Comparison of ENCODE assay signal across 11 cellular contexts in the genomic region with DNA sequence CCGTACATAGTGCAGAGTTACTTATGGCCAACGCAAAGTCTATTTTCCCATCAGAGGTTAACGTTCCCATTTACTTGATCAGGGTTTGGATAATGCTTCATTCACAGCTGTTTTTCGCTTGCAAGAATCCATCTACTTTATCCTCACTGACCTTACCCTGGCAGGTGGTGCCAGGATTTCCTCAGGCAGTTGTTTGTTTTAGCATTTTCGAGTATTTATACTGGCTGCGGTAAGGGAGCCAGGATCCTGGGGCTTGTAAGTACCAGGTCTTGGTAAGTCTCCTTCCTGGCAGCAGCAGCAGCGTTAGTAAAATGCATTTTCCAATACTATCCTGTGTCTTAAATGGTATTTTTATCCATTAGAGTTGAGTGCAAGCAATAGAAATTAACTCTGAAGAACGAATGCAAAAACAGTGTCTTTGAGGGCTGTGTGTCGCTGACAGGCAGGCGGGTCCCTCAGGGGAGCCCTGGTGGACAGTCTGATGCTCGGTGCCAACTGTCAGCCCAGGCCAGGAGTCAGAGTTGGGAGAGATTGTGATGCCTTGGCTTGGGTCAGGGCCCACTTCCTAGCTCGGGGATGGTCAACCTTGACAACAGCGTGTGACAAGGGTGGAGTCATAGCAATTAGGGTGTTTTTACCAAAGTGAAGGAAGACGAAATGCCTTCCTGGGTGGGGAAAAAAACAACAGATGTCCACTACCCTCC.
DNase-seq lines count a peak whose midpoint lies in the region; ATAC-seq and TF ChIP-seq lines count a peak whose summit lies in the region.
"Had no signal": no experiment of that assay in that cellular context is flagged by ENCODE, and none has a peak within 500 bp of the region (broad histone marks: within the 10 kb centered on the region; RNA-seq: fewer than 3 reads in every experiment).

No MANE protein-coding gene starts in this region.

- TF ChIP-seq POLR2A in stomach (IDR thresholded peaks at IDR 0.05) (no peak), gastroesophageal sphincter (IDR thresholded peaks at IDR 0.05) (no peak)

- intact Hi-C loops in stomach (cut with DNase I; ENCODE audit: low total_unique reads) = no loop called here

- WGBS in stomach, 5 donors = 41 to 54% (median 42%) methylated on average over 14 of the region's 14 CpGs
- 41 to 54% methylated on average over 9 to 14 of the region's 14 CpGs for WGBS in gastroesophageal sphincter (ENCODE audit: low coverage in 1 of 2), 2 donors

- no peak for TF ChIP-seq EP300 in stomach (IDR thresholded peaks at IDR 0.05)
- TF ChIP-seq EP300 in gastroesophageal sphincter (IDR thresholded peaks at IDR 0.05) = no peak

- H3K4me1 ChIP-seq in stomach = peaks cover 0 to 15% (median 4%) of the 10 kb centered on the region in 4 donors
- H3K4me1 ChIP-seq in gastroesophageal sphincter = peaks cover 0 to 18% (median 0%) of the 10 kb centered on the region in 3 donors
- H3K4me1 ChIP-seq: breast epithelium, gastrocnemius medialis had no signal

- no peak for ATAC-seq in gastroesophageal sphincter
- ATAC-seq: gastrocnemius medialis, SK-N-SH treated with all-trans-retinoic acid at 6 μM for 48 hours had no signal

- no peak overlapping the region for H3K27ac ChIP-seq in stomach
- peak overlapping the region in 1 of 4 donors; percentile 33 for H3K27ac ChIP-seq in gastroesophageal sphincter
- H3K27ac ChIP-seq: breast epithelium, gastrocnemius medialis had no signal

- H3K36me3 ChIP-seq in stomach (no peaks in the 10 kb centered on the region), gastroesophageal sphincter (no peaks in the 10 kb centered on the region)
- H3K36me3 ChIP-seq: breast epithelium, gastrocnemius medialis had no signal

- 0 out of 2 replicates have a peak overlapping the region, but pooled peaks have one; percentile 5 for H3K4me3 ChIP-seq in LNCaP clone FGC (ENCODE audit: low read depth, low read length)
- no peak overlapping the region for H3K4me3 ChIP-seq in stomach
- H3K4me3 ChIP-seq in gastroesophageal sphincter = no peak overlapping the region
- H3K4me3 ChIP-seq: breast epithelium, gastrocnemius medialis had no signal

- H3K27me3 ChIP-seq in stomach (no peaks in the 10 kb centered on the region), gastroesophageal sphincter (no peaks in the 10 kb centered on the region)
- H3K27me3 ChIP-seq: breast epithelium, gastrocnemius medialis had no signal

- H3K9me3 ChIP-seq in stomach (no peaks in the 10 kb centered on the region), gastroesophageal sphincter (no peaks in the 10 kb centered on the region)
- H3K9me3 ChIP-seq: breast epithelium, gastrocnemius medialis had no signal

- peak; percentile 87 for DNase-seq in LNCaP clone FGC (ENCODE audit: low read depth)
- peak; percentile 68 for DNase-seq in NCI-H510A (lab: John Stamatoyannopoulos, UW)
- peak; percentile 13 for DNase-seq in cerebellum (ENCODE audit: low spot score)
- peak; percentile 67 for DNase-seq in stomach
- DNase-seq in T-helper 2 cell = no peak
- no peak for DNase-seq in stimulated activated CD4-positive, alpha-beta T cell treated with anti-CD3 and anti-CD28 coated beads, Interleukin-2, amount 100 ng/mL, for 48 hours
- DNase-seq: gastrocnemius medialis; stimulated activated CD8-positive, alpha-beta memory T cell treated with anti-CD3 and anti-CD28 coated beads, Interleukin-4, amount 100 ng/mL, for 48 hours had no signal

- TF ChIP-seq CTCF in LNCaP clone FGC (IDR thresholded peaks at IDR 0.05; ENCODE audit: control insufficient read depth, extremely low read depth, insufficient read depth) = no peak
- TF ChIP-seq CTCF in stomach (IDR thresholded peaks at IDR 0.05) = no peak
- no peak for TF ChIP-seq CTCF in gastroesophageal sphincter (IDR thresholded peaks at IDR 0.05)

Comparison
In these comparisons a context has a peak if more than half of its experiments do, and no peak if none do; other contexts are left out.
1. DNase-seq: peak in LNCaP clone FGC (single experiment), NCI-H510A (single experiment), cerebellum (single experiment) and stomach (single experiment); none in T-helper 2 cell (0 of 5) and stimulated activated CD4-positive, alpha-beta T cell treated with anti-CD3 and anti-CD28 coated beads, Interleukin-2, amount 100 ng/mL, for 48 hours (0 of 2).